ENCODE assay signal across 22 cellular contexts in genomic region chr10:90723416-90724068, GRCh38.
A peak's percentile ranks its signal among the peaks of the same experiment; 100 is the strongest.
DNase-seq lines count a peak whose midpoint lies in the region; ATAC-seq, FAIRE-seq and TF ChIP-seq lines count a peak whose summit lies in the region.
"Had no signal": no experiment of that assay in that cellular context is flagged by ENCODE, and none has a peak within 500 bp of the region (broad histone marks: within the 10 kb centered on the region; RNA-seq: fewer than 3 reads in every experiment).

No MANE protein-coding gene starts in this region.

- H3K4me2 ChIP-seq in mammary epithelial cell (ENCODE audit: insufficient read depth, low read depth, low read length): peak overlapping the region; percentile 28

- H3K36me3 Mint-ChIP-seq in WTC11: no peaks in the 10 kb centered on the region
- H3K36me3 Mint-ChIP-seq: activated CD8-positive, alpha-beta memory T cell treated with anti-CD3 and anti-CD28 coated beads, Interleukin-2, amount 10 ng/mL, durations not matched to agents 7 days and 5 days; activated naive CD4-positive, alpha-beta T cell treated with anti-CD3 and anti-CD28 coated beads, Interleukin-2, amount 10 ng/mL, durations not matched to agents 7 days and 5 days; brain; mesothelial cell of epicardium had no signal

- no peak overlapping the region for H3K4me3 Mint-ChIP-seq in WTC11
- H3K4me3 Mint-ChIP-seq: activated CD8-positive, alpha-beta memory T cell treated with anti-CD3 and anti-CD28 coated beads, Interleukin-2, amount 10 ng/mL, durations not matched to agents 7 days and 5 days; activated naive CD4-positive, alpha-beta T cell treated with anti-CD3 and anti-CD28 coated beads, Interleukin-2, amount 10 ng/mL, durations not matched to agents 7 days and 5 days; brain; mesothelial cell of epicardium had no signal

- H3K9ac ChIP-seq in mammary epithelial cell (ENCODE audit: insufficient read depth, low read length): no peak overlapping the region

- no peak for FAIRE-seq in urothelium cell line (lab: Jason Lieb, UNC)
- FAIRE-seq: HepG2 had no signal

- H3K4me3 ChIP-seq in mammary epithelial cell (replicated peaks in 1 of 3; ENCODE audit: insufficient read depth in 1 of 3, low read depth in 2 of 3, low read length in 3 of 3): no peak overlapping the region
- H3K4me3 ChIP-seq in breast epithelium: no peak overlapping the region
- H3K4me3 ChIP-seq: right atrium auricular region, vagina had no signal

- no peaks in the 10 kb centered on the region for H3K27me3 Mint-ChIP-seq in WTC11 (ENCODE audit: low read depth)
- H3K27me3 Mint-ChIP-seq: activated CD8-positive, alpha-beta memory T cell treated with anti-CD3 and anti-CD28 coated beads, Interleukin-2, amount 10 ng/mL, durations not matched to agents 7 days and 5 days; activated naive CD4-positive, alpha-beta T cell treated with anti-CD3 and anti-CD28 coated beads, Interleukin-2, amount 10 ng/mL, durations not matched to agents 7 days and 5 days had no signal

- H3K27ac ChIP-seq in mammary epithelial cell (ENCODE audit: insufficient read depth, low read depth, low read length): no peak overlapping the region
- no peak overlapping the region for H3K27ac ChIP-seq in breast epithelium
- H3K27ac ChIP-seq: right atrium auricular region, vagina, WERI-Rb-1 had no signal

- H2AFZ ChIP-seq in mammary epithelial cell (ENCODE audit: low read depth, low read length): peak overlapping the region; percentile 55

- no peaks in the 10 kb centered on the region for H4K20me1 ChIP-seq in mammary epithelial cell (ENCODE audit: insufficient read depth, low read length)

- intact Hi-C loops in mammary epithelial cell (cut with micrococcal nuclease): no loop called here
- intact Hi-C loops in breast epithelium (cut with DNase I; ENCODE audit: low total_unique reads): no loop called here

- BruUV-seq in mammary epithelial cell (replicated peaks; lab: Mats Ljungman, UMichigan): no TSS peak

- no peak for TF ChIP-seq CTCF in mammary epithelial cell (conservative IDR thresholded peaks at IDR 0.05 in 1 of 2, IDR thresholded peaks at IDR 0.05 in 1 of 2; ENCODE audit: extremely low read depth in 1 of 2, insufficient read depth in 1 of 2, low read depth in 1 of 2, low read length in 2 of 2)
- no peak for TF ChIP-seq CTCF in breast epithelium (IDR thresholded peaks at IDR 0.05)
- TF ChIP-seq CTCF in WTC11 (IDR thresholded peaks at IDR 0.05): no peak

- CTCF ChIA-PET in mammary epithelial cell (lab: Charles Lee; ENCODE audit: low non-redundant PET): no interaction called here
- CTCF ChIA-PET in WTC11 (lab: Charles Lee): interaction anchor here (0.7 to 1.5 kb wide), 4 partner anchors 12 to 124 kb away, joined by 3 to 7 read pairs (median 4); no protein-coding TSS in a partner anchor

- dilution Hi-C loops in mammary epithelial cell (cut with HindIII; ENCODE audit: low sequenced_read_pairs): no loop called here

- peaks cover 7% of the 10 kb centered on the region; the same call in 1 of the 2 replicates for H3K9me3 Mint-ChIP-seq in WTC11
- H3K9me3 Mint-ChIP-seq: activated naive CD4-positive, alpha-beta T cell treated with anti-CD3 and anti-CD28 coated beads, Interleukin-2, amount 10 ng/mL, durations not matched to agents 7 days and 5 days; brain; mesothelial cell of epicardium had no signal

- in situ Hi-C loops in mammary epithelial cell (cut with MboI; ENCODE audit: low sequenced_read_pairs in 2 of 2): no loop called here

- ATAC-seq in WTC11 (peak; percentile 90), HG02610 (IDR thresholded peaks at IDR 0.05; ENCODE audit: unreplicated experiment) (no peak)
- ATAC-seq: activated CD8-positive, alpha-beta memory T cell treated with anti-CD3 and anti-CD28 coated beads, Interleukin-2, amount 10 ng/mL, durations not matched to agents 7 days and 5 days; HepG2; Right ventricle myocardium inferior had no signal

- no peaks in the 10 kb centered on the region for H3K27me3 ChIP-seq in mammary epithelial cell (ENCODE audit: insufficient read depth, low read length)
- no peaks in the 10 kb centered on the region for H3K27me3 ChIP-seq in breast epithelium
- H3K27me3 ChIP-seq: right atrium auricular region, vagina had no signal

- H3K36me3 ChIP-seq in mammary epithelial cell (ENCODE audit: insufficient read depth, low read length): no peaks in the 10 kb centered on the region
- no peaks in the 10 kb centered on the region for H3K36me3 ChIP-seq in breast epithelium
- H3K36me3 ChIP-seq: right atrium auricular region, vagina, WERI-Rb-1 had no signal

- H3K79me2 ChIP-seq in mammary epithelial cell (ENCODE audit: insufficient read depth, low read length): no peaks in the 10 kb centered on the region

- 37% methylated on average over 6 of the region's 6 CpGs for whole genome bisulfite sequencing in mammary epithelial cell (ENCODE audit: low coverage, missing lambda C conversion rate)

- peaks cover 32% of the 10 kb centered on the region for H3K4me1 Mint-ChIP-seq in WTC11
- H3K4me1 Mint-ChIP-seq: brain, mesothelial cell of epicardium had no signal

- TF ChIP-seq POLR2A in breast epithelium (IDR thresholded peaks at IDR 0.05): no peak

- H3K9me3 ChIP-seq in mammary epithelial cell (replicated peaks; ENCODE audit: insufficient read depth, low read length) (no peaks in the 10 kb centered on the region), breast epithelium (no peaks in the 10 kb centered on the region)
- H3K9me3 ChIP-seq: Caco-2, right atrium auricular region, vagina had no signal

- peak overlapping the region; percentile 43; the same call in 1 of the 2 replicates for H3K27ac Mint-ChIP-seq in WTC11
- H3K27ac Mint-ChIP-seq: activated CD8-positive, alpha-beta memory T cell treated with anti-CD3 and anti-CD28 coated beads, Interleukin-2, amount 10 ng/mL, durations not matched to agents 7 days and 5 days; activated naive CD4-positive, alpha-beta T cell treated with anti-CD3 and anti-CD28 coated beads, Interleukin-2, amount 10 ng/mL, durations not matched to agents 7 days and 5 days; brain; mesothelial cell of epicardium had no signal

- POLR2A ChIA-PET in WTC11 (lab: Charles Lee): no interaction called here

- H3K4me1 ChIP-seq in mammary epithelial cell (ENCODE audit: insufficient read depth, low read length) (peaks cover 9% of the 10 kb centered on the region), breast epithelium (no peaks in the 10 kb centered on the region)
- H3K4me1 ChIP-seq: Caco-2, right atrium auricular region, vagina had no signal

- peak; percentile 74 for DNase-seq in mammary epithelial cell
- DNase-seq in breast epithelium (ENCODE audit: low spot score in 2 of 2): no peak
- no peak for DNase-seq in WTC11 (ENCODE audit: low spot score)
- peak; percentile 35 for DNase-seq in iPS DF 19.7 (ENCODE audit: low read depth, low spot score)
- peak; percentile 44 for DNase-seq in urothelium cell line (ENCODE audit: low spot score)
- DNase-seq in activated CD4-positive, CD25-positive, alpha-beta regulatory T cell treated with anti-CD3 and anti-CD28 coated beads, Interleukin-2, amount 50 U/mL, for 72 hours: no peak
- DNase-seq in 8988T: no peak
- DNase-seq: activated CD8-positive, alpha-beta memory T cell treated with anti-CD3 and anti-CD28 coated beads, Interleukin-2, amount 10 ng/mL, durations not matched to agents 7 days and 5 days; activated naive CD4-positive, alpha-beta T cell treated with anti-CD3 and anti-CD28 coated beads, Interleukin-2, amount 10 ng/mL, durations not matched to agents 7 days and 5 days; Caco-2; head of caudate nucleus; NCI-H187; NCI-H446 treated with DMSO at 0.1 percent for 48 hours; T-helper 1 cell; WERI-Rb-1 had no signal

TF ChIP-seq in WTC11, 78 proteins besides CTCF, POLR2A, EP300 and RAD21:
- TF ChIP-seq ETV6 (CRISPR knock-in tag; IDR thresholded peaks at IDR 0.05) (no peak), STAT6 (CRISPR knock-in tag; conservative IDR thresholded peaks at IDR 0.05; ENCODE audit: low read depth) (no peak), ZNF423 (CRISPR knock-in tag; IDR thresholded peaks at IDR 0.05) (no peak), PRRX2 (CRISPR knock-in tag; IDR thresholded peaks at IDR 0.05) (0 out of 2 replicates have a peak, but pooled peaks have one; percentile 44), SP1 (CRISPR knock-in tag; conservative IDR thresholded peaks at IDR 0.05) (no peak)
TF ChIP-seq in WTC11: peak in this region for 1.

Comparison
In these comparisons a context has a peak if more than half of its experiments do, and no peak if none do; other contexts are left out.
1. DNase-seq: peak in mammary epithelial cell (single experiment), iPS DF 19.7 (single experiment) and urothelium cell line (single experiment); none in breast epithelium (0 of 2), WTC11 (single experiment), activated CD4-positive, CD25-positive, alpha-beta regulatory T cell treated with anti-CD3 and anti-CD28 coated beads, Interleukin-2, amount 50 U/mL, for 72 hours (single experiment) and 8988T (single experiment).